In genomic region chr21:42873096-42873495, GRCh38 we compare ENCODE assay signal across 27 cellular contexts. TPM values are rescaled to one million over a fixed set of nuclear protein-coding genes. Genes with fewer than 3 reads are reported as not detected.
A peak's percentile ranks its signal among the peaks of the same experiment; 100 is the strongest.
DNase-seq lines count a peak whose midpoint lies in the region; ATAC-seq and TF ChIP-seq lines count a peak whose summit lies in the region.
"Had no signal": no experiment of that assay in that cellular context is flagged by ENCODE, and none has a peak within 500 bp of the region (broad histone marks: within the 10 kb centered on the region; RNA-seq: fewer than 3 reads in every experiment).

No MANE protein-coding gene starts in this region.

- peak; percentile 13 for DNase-seq in Right ventricle myocardium inferior (ENCODE audit: missing footprints)
- no peak for DNase-seq in right atrium auricular region (ENCODE audit: low spot score)
- DNase-seq in WERI-Rb-1: no peak
- no peak for DNase-seq in endothelial cell (ENCODE audit: low spot score)
- no peak for DNase-seq in stimulated activated naive B cell treated with anti-CD40 and anti-IgM and Interleukin-4, amounts not matched to agents 10 μg/mL and 1 μg/mL and 100 μg/mL, for 72 hours
- no peak for DNase-seq in SJCRH30
- DNase-seq in DMS153 (lab: John Stamatoyannopoulos, UW): no peak
- DNase-seq: C1 segment of cervical spinal cord; CD4-positive, alpha-beta memory T cell; COR-L47; DMS79; EL; GF-D8; GOT3; HCEC 1CT; KG1; MG63; NCI-H1417; NCI-H1694; NCI-H2029 treated with DMSO at 0.1 percent for 48 hours; NCI-H446 treated with DMSO at 0.1 percent for 48 hours; NCI-H526; RPMI8226; SHP77 had no signal

- H3K4me1 ChIP-seq in right atrium auricular region: peaks cover 0 to 1% of the 10 kb centered on the region in 2 donors
- no peaks in the 10 kb centered on the region for H3K4me1 ChIP-seq in SJCRH30

- H3K27me3 ChIP-seq in right atrium auricular region: no peaks in the 10 kb centered on the region
- no peaks in the 10 kb centered on the region for H3K27me3 ChIP-seq in WERI-Rb-1 (ENCODE audit: insufficient read depth, low read depth, severe bottlenecking)
- no peaks in the 10 kb centered on the region for H3K27me3 ChIP-seq in SJCRH30
- H3K27me3 ChIP-seq: MG63 had no signal

- H3K9me3 ChIP-seq in right atrium auricular region: no peaks in the 10 kb centered on the region
- H3K9me3 ChIP-seq in WERI-Rb-1 (ENCODE audit: severe bottlenecking): no peaks in the 10 kb centered on the region
- no peaks in the 10 kb centered on the region for H3K9me3 ChIP-seq in SJCRH30 (replicated peaks)
- H3K9me3 ChIP-seq: A549, MG63 had no signal

- H3K27ac Mint-ChIP-seq in endothelial cell (ENCODE audit: unreplicated experiment): no peak overlapping the region
- H3K27ac Mint-ChIP-seq in stimulated activated naive B cell treated with anti-CD40 and anti-IgM and Interleukin-4, amounts not matched to agents 10 μg/mL and 1 μg/mL and 100 μg/mL, for 72 hours: peak overlapping the region; percentile 16

- peaks cover 2% of the 10 kb centered on the region for H3K27me3 Mint-ChIP-seq in endothelial cell (ENCODE audit: unreplicated experiment)
- H3K27me3 Mint-ChIP-seq in stimulated activated naive B cell treated with anti-CD40 and anti-IgM and Interleukin-4, amounts not matched to agents 10 μg/mL and 1 μg/mL and 100 μg/mL, for 72 hours: no peaks in the 10 kb centered on the region
- H3K27me3 Mint-ChIP-seq: CD4-positive, alpha-beta memory T cell had no signal

- H3K4me1 Mint-ChIP-seq in endothelial cell (ENCODE audit: unreplicated experiment): peaks cover 2% of the 10 kb centered on the region
- peaks cover 8 to 14% of the 10 kb centered on the region in 2 donors for H3K4me1 Mint-ChIP-seq in stimulated activated naive B cell treated with anti-CD40 and anti-IgM and Interleukin-4, amounts not matched to agents 10 μg/mL and 1 μg/mL and 100 μg/mL, for 72 hours

- no peaks in the 10 kb centered on the region for H3K9me3 Mint-ChIP-seq in endothelial cell (ENCODE audit: unreplicated experiment)
- H3K9me3 Mint-ChIP-seq in stimulated activated naive B cell treated with anti-CD40 and anti-IgM and Interleukin-4, amounts not matched to agents 10 μg/mL and 1 μg/mL and 100 μg/mL, for 72 hours: no peaks in the 10 kb centered on the region
- H3K9me3 Mint-ChIP-seq: CD4-positive, alpha-beta memory T cell had no signal

- H3K4me3 ChIP-seq in right atrium auricular region (no peak overlapping the region), WERI-Rb-1 (ENCODE audit: low read depth, low read length) (no peak overlapping the region), SJCRH30 (no peak overlapping the region)
- H3K4me3 ChIP-seq: A549, MG63 had no signal

- H3K36me3 ChIP-seq in right atrium auricular region: peaks cover 43% of the 10 kb centered on the region
- peaks cover 78% of the 10 kb centered on the region for H3K36me3 ChIP-seq in WERI-Rb-1
- peaks cover 64% of the 10 kb centered on the region for H3K36me3 ChIP-seq in SJCRH30

- H3K27ac ChIP-seq in right atrium auricular region: no peak overlapping the region
- H3K27ac ChIP-seq in WERI-Rb-1: peak overlapping the region; percentile 54
- H3K27ac ChIP-seq in SJCRH30: no peak overlapping the region
- H3K27ac ChIP-seq: A549 had no signal

- peaks cover 24% of the 10 kb centered on the region for H3K36me3 Mint-ChIP-seq in endothelial cell (ENCODE audit: low read depth, unreplicated experiment)
- H3K36me3 Mint-ChIP-seq in stimulated activated naive B cell treated with anti-CD40 and anti-IgM and Interleukin-4, amounts not matched to agents 10 μg/mL and 1 μg/mL and 100 μg/mL, for 72 hours: peaks cover 33 to 59% of the 10 kb centered on the region in 2 donors

- intact Hi-C loops in Right ventricle myocardium inferior (cut with DNase I): no loop called here

- TF ChIP-seq CTCF in right atrium auricular region (IDR thresholded peaks at IDR 0.05): no peak
- TF ChIP-seq CTCF in WERI-Rb-1 (IDR thresholded peaks at IDR 0.05; ENCODE audit: low read depth, low read length): no peak
- TF ChIP-seq CTCF in endothelial cell (IDR thresholded peaks at IDR 0.05; ENCODE audit: unreplicated experiment): no peak

- ATAC-seq in Right ventricle myocardium inferior (no peak), HG02763 (IDR thresholded peaks at IDR 0.05; ENCODE audit: unreplicated experiment) (no peak)
- ATAC-seq in stimulated activated naive B cell treated with anti-CD40 and anti-IgM and Interleukin-4, amounts not matched to agents 10 μg/mL and 1 μg/mL and 100 μg/mL, for 72 hours (replicated peaks): no peak
- ATAC-seq: A549 had no signal

- peak overlapping the region; percentile 14 for H3K4me3 Mint-ChIP-seq in endothelial cell (ENCODE audit: unreplicated experiment)
- H3K4me3 Mint-ChIP-seq in stimulated activated naive B cell treated with anti-CD40 and anti-IgM and Interleukin-4, amounts not matched to agents 10 μg/mL and 1 μg/mL and 100 μg/mL, for 72 hours: no peak overlapping the region
- H3K4me3 Mint-ChIP-seq: CD4-positive, alpha-beta memory T cell had no signal

RNA-seq across cellular contexts. Expression of gene WDR4, which starts 6.2 kb away (rescaled TPM):
- total RNA-seq in Right ventricle myocardium inferior (6.5 TPM), right atrium auricular region (1 to 10 TPM; 1.7 to 4.8 TPM), endothelial cell (ENCODE audit: unreplicated experiment) (14.3 TPM)
- total RNA-seq in SJCRH30 (2014; rRNA removed; shearing (Covaris generic)): 21.8 and 25.7 TPM in 2 replicates

RNA-seq across cellular contexts. Expression of gene NDUFV3, which starts 20.0 kb away (rescaled TPM):
- 61.0 TPM for total RNA-seq in Right ventricle myocardium inferior
- 10 to 100 TPM; 28.8 to 37.4 TPM for total RNA-seq in right atrium auricular region
- total RNA-seq in endothelial cell (ENCODE audit: unreplicated experiment): 28.1 TPM
- 27.6 and 27.8 TPM in 2 replicates for total RNA-seq in SJCRH30 (2014; rRNA removed; shearing (Covaris generic))

RNA-seq across cellular contexts. Expression of gene ERVH48-1, which starts 52.3 kb away (rescaled TPM):
- total RNA-seq in Right ventricle myocardium inferior (not detected), right atrium auricular region (not detected), endothelial cell (ENCODE audit: unreplicated experiment) (20.5 TPM)
- total RNA-seq in SJCRH30 (2014; rRNA removed; shearing (Covaris generic)): not detected in 2 replicates
- total RNA-seq: CD4-positive, alpha-beta memory T cell; HT1080 had no signal

Comparison
In these comparisons a context has a peak if more than half of its experiments do, and no peak if none do; other contexts are left out.
1. RNA of gene ERVH48-1, which starts 52.3 kb away (total RNA-seq): 20.5 TPM in endothelial cell (single experiment); not detected in Right ventricle myocardium inferior (single experiment), not detected in right atrium auricular region and not detected in SJCRH30; every median in the first group is over 10 times any median in the second.